Comparison of ENCODE assay signal across 12 cellular contexts in genomic region chr14:92655372-92655771, GRCh38.
A peak's percentile ranks its signal among the peaks of the same experiment; 100 is the strongest.
DNase-seq lines count a peak whose midpoint lies in the region; ATAC-seq and TF ChIP-seq lines count a peak whose summit lies in the region.
"Had no signal": no experiment of that assay in that cellular context is flagged by ENCODE, and none has a peak within 500 bp of the region (broad histone marks: within the 10 kb centered on the region; RNA-seq: fewer than 3 reads in every experiment).

No MANE protein-coding gene starts in this region.

- H3K9me3 ChIP-seq in mucosa of rectum (ENCODE audit: control insufficient read depth in 2 of 2, low read length in 2 of 2) (no peaks in the 10 kb centered on the region), tibial nerve (no peaks in the 10 kb centered on the region)

- no peaks in the 10 kb centered on the region for H3K9me2 ChIP-seq in GM23338 (ENCODE audit: insufficient read depth)

- H3K36me3 ChIP-seq in mucosa of rectum (ENCODE audit: control insufficient read depth in 2 of 2, insufficient read depth in 2 of 2, low read length in 2 of 2) (peaks cover 8 to 18% of the 10 kb centered on the region in 2 donors), tibial nerve (peaks cover 0 to 20% (median 0%) of the 10 kb centered on the region in 3 donors), GM23338 (ENCODE audit: insufficient read depth) (no peaks in the 10 kb centered on the region)

- peaks cover 20 to 32% of the 10 kb centered on the region in 2 donors for H3K36me3 Mint-ChIP-seq in activated T-cell treated with anti-CD3 and anti-CD28 coated beads, Interleukin-2, amount 50 U/mL, for 72 hours (ENCODE audit: insufficient read depth in 2 of 2)
- H3K36me3 Mint-ChIP-seq in activated T-helper 1 cell treated with anti-CD3 and anti-CD28 coated beads, Interleukin-12 subunit alpha, Interleukin-12 subunit beta, Interleukin-2, Interleukin-4 antibody, amounts not matched to agents 30 ng/mL and 10 ng/mL and 1 ng/mL, durations not matched to agents 14 hours and 24 hours and 36 hours (ENCODE audit: low read depth): peaks cover 57% of the 10 kb centered on the region
- no peaks in the 10 kb centered on the region; the same call in 2 of the 3 replicates for H3K36me3 Mint-ChIP-seq in GM23338 (ENCODE audit: low read depth)

- intact Hi-C loops in activated T-helper 1 cell treated with anti-CD3 and anti-CD28 coated beads, Interleukin-12 subunit alpha, Interleukin-12 subunit beta, Interleukin-2, Interleukin-4 antibody, amounts not matched to agents 30 ng/mL and 10 ng/mL and 1 ng/mL, durations not matched to agents 14 hours and 24 hours and 36 hours (cut with micrococcal nuclease): no loop called here

- no peaks in the 10 kb centered on the region for H3K79me2 ChIP-seq in GM23338 (replicated peaks; ENCODE audit: insufficient read depth)

- H3K9ac ChIP-seq in mucosa of rectum (ENCODE audit: low read depth in 1 of 2, low read length in 2 of 2): no peak overlapping the region

- no peaks in the 10 kb centered on the region for H4K20me1 ChIP-seq in GM23338 (replicated peaks; ENCODE audit: insufficient read depth)

- no peaks in the 10 kb centered on the region for H3F3A ChIP-seq in GM23338 (replicated peaks; ENCODE audit: low read depth)

- WGBS in tibial nerve, 2 donors: 61 to 67% methylated on average over 5 of the region's 5 CpGs

- DNase-seq in activated T-cell treated with anti-CD3 and anti-CD28 coated beads, Interleukin-2, amount 50 U/mL, for 72 hours: no peak
- no peak for DNase-seq in activated T-cell treated with anti-CD3 and anti-CD28 coated beads, Interleukin-2, amount 50 U/mL, for 1 hour
- DNase-seq in activated T-helper 1 cell treated with anti-CD3 and anti-CD28 coated beads, Interleukin-12 subunit alpha, Interleukin-12 subunit beta, Interleukin-2, Interleukin-4 antibody, amounts not matched to agents 30 ng/mL and 10 ng/mL and 1 ng/mL, durations not matched to agents 14 hours and 24 hours and 36 hours (ENCODE audit: low spot score): no peak
- DNase-seq in tibial nerve (ENCODE audit: low spot score in 2 of 2) (no peak), middle frontal gyrus (ENCODE audit: extremely low spot score, low spot score) (no peak), GM23338 (ENCODE audit: low spot score) (no peak), NCI-H526 (lab: John Stamatoyannopoulos, UW) (no peak)
- DNase-seq: DMS79 treated with DMSO at 0.1 percent for 48 hours; effector CD8-positive, alpha-beta T cell; H7 had no signal

- H2AFZ ChIP-seq in GM23338: no peak overlapping the region

- ATAC-seq in activated T-cell treated with anti-CD3 and anti-CD28 coated beads, Interleukin-2, amount 50 U/mL, for 72 hours (replicated peaks in 1 of 2): no peak
- ATAC-seq in GM23338: no peak

- no peak overlapping the region for H3K4me2 ChIP-seq in GM23338

- TF ChIP-seq POLR2A in tibial nerve (IDR thresholded peaks at IDR 0.05): no peak

- H3K4me3 Mint-ChIP-seq in activated T-cell treated with anti-CD3 and anti-CD28 coated beads, Interleukin-2, amount 50 U/mL, for 72 hours: peak overlapping the region; percentile 61 to 98
- H3K4me3 Mint-ChIP-seq in activated T-helper 1 cell treated with anti-CD3 and anti-CD28 coated beads, Interleukin-12 subunit alpha, Interleukin-12 subunit beta, Interleukin-2, Interleukin-4 antibody, amounts not matched to agents 30 ng/mL and 10 ng/mL and 1 ng/mL, durations not matched to agents 14 hours and 24 hours and 36 hours: peak overlapping the region; percentile 74
- H3K4me3 Mint-ChIP-seq in GM23338: no peak overlapping the region
- H3K4me3 Mint-ChIP-seq: neural crest cell had no signal

- TF ChIP-seq CTCF in tibial nerve (IDR thresholded peaks at IDR 0.05) (no peak), GM23338 (conservative IDR thresholded peaks at IDR 0.05; ENCODE audit: low read depth in 2 of 2) (no peak)

- peak overlapping the region; percentile 66 for H3K27ac Mint-ChIP-seq in activated T-cell treated with anti-CD3 and anti-CD28 coated beads, Interleukin-2, amount 50 U/mL, for 72 hours
- H3K27ac Mint-ChIP-seq in activated T-helper 1 cell treated with anti-CD3 and anti-CD28 coated beads, Interleukin-12 subunit alpha, Interleukin-12 subunit beta, Interleukin-2, Interleukin-4 antibody, amounts not matched to agents 30 ng/mL and 10 ng/mL and 1 ng/mL, durations not matched to agents 14 hours and 24 hours and 36 hours: peak overlapping the region; percentile 65
- no peak overlapping the region for H3K27ac Mint-ChIP-seq in GM23338

- H3K4me1 ChIP-seq in mucosa of rectum (ENCODE audit: control insufficient read depth in 2 of 2, insufficient read depth in 2 of 2, low read length in 2 of 2): peaks cover 3 to 12% of the 10 kb centered on the region in 2 donors
- peaks cover 0 to 17% (median 6%) of the 10 kb centered on the region in 4 donors for H3K4me1 ChIP-seq in tibial nerve
- no peaks in the 10 kb centered on the region for H3K4me1 ChIP-seq in GM23338 (ENCODE audit: insufficient read depth)

- H3K27me3 ChIP-seq in mucosa of rectum (ENCODE audit: control insufficient read depth in 2 of 2, insufficient read depth in 2 of 2, low read length in 2 of 2) (no peaks in the 10 kb centered on the region), tibial nerve (no peaks in the 10 kb centered on the region), GM23338 (ENCODE audit: insufficient read depth) (no peaks in the 10 kb centered on the region)

- no peaks in the 10 kb centered on the region for H3K27me3 Mint-ChIP-seq in activated T-cell treated with anti-CD3 and anti-CD28 coated beads, Interleukin-2, amount 50 U/mL, for 72 hours (ENCODE audit: low read depth)
- H3K27me3 Mint-ChIP-seq in activated T-helper 1 cell treated with anti-CD3 and anti-CD28 coated beads, Interleukin-12 subunit alpha, Interleukin-12 subunit beta, Interleukin-2, Interleukin-4 antibody, amounts not matched to agents 30 ng/mL and 10 ng/mL and 1 ng/mL, durations not matched to agents 14 hours and 24 hours and 36 hours (ENCODE audit: insufficient read depth): no peaks in the 10 kb centered on the region
- H3K27me3 Mint-ChIP-seq in GM23338 (ENCODE audit: insufficient read depth, low read depth, poor library complexity): peaks cover 9% of the 10 kb centered on the region

- H3K4me3 ChIP-seq in mucosa of rectum (ENCODE audit: low read length in 2 of 2) (peak overlapping the region in 1 of 2 donors; percentile 35), tibial nerve (peak overlapping the region in 1 of 4 donors; percentile 46), GM23338 (no peak overlapping the region)

- H3K9me3 Mint-ChIP-seq in activated T-cell treated with anti-CD3 and anti-CD28 coated beads, Interleukin-2, amount 50 U/mL, for 72 hours: no peaks in the 10 kb centered on the region
- H3K9me3 Mint-ChIP-seq in activated T-helper 1 cell treated with anti-CD3 and anti-CD28 coated beads, Interleukin-12 subunit alpha, Interleukin-12 subunit beta, Interleukin-2, Interleukin-4 antibody, amounts not matched to agents 30 ng/mL and 10 ng/mL and 1 ng/mL, durations not matched to agents 14 hours and 24 hours and 36 hours: no peaks in the 10 kb centered on the region
- H3K9me3 Mint-ChIP-seq in GM23338: no peaks in the 10 kb centered on the region; the same call in 1 of the 3 replicates
- H3K9me3 Mint-ChIP-seq: neural crest cell had no signal

- H3K4me1 Mint-ChIP-seq in activated T-cell treated with anti-CD3 and anti-CD28 coated beads, Interleukin-2, amount 50 U/mL, for 72 hours (ENCODE audit: low read depth): peaks cover 80% of the 10 kb centered on the region
- H3K4me1 Mint-ChIP-seq in activated T-helper 1 cell treated with anti-CD3 and anti-CD28 coated beads, Interleukin-12 subunit alpha, Interleukin-12 subunit beta, Interleukin-2, Interleukin-4 antibody, amounts not matched to agents 30 ng/mL and 10 ng/mL and 1 ng/mL, durations not matched to agents 14 hours and 24 hours and 36 hours (ENCODE audit: low read depth): peaks cover 78% of the 10 kb centered on the region
- H3K4me1 Mint-ChIP-seq in GM23338: no peaks in the 10 kb centered on the region; the same call in 1 of the 3 replicates
- H3K4me1 Mint-ChIP-seq: neural crest cell had no signal

- TF ChIP-seq EP300 in tibial nerve (IDR thresholded peaks at IDR 0.05): no peak

- H3K27ac ChIP-seq in mucosa of rectum (ENCODE audit: low read depth in 2 of 2, low read length in 2 of 2): peak overlapping the region; percentile 16 to 27
- peak overlapping the region in 3 of 4 donors; percentile 19 to 80 (median 75) for H3K27ac ChIP-seq in tibial nerve
- no peak overlapping the region for H3K27ac ChIP-seq in GM23338 (ENCODE audit: low read depth)

TF ChIP-seq in GM23338, 12 proteins besides CTCF, POLR2A, EP300 and RAD21 (continues in another document):
- TF ChIP-seq POLR2AphosphoS5 (IDR thresholded peaks at IDR 0.05; ENCODE audit: low read depth) (no peak), EZH2phosphoT487 (IDR thresholded peaks at IDR 0.05; ENCODE audit: unreplicated experiment) (no peak), NANOG (IDR thresholded peaks at IDR 0.05; ENCODE audit: borderline replicate concordance) (no peak)
